Comparison of ENCODE assay signal across 25 cellular contexts in genomic region chr19:2511570-2511969, GRCh38.
"Had no signal": no experiment of that assay in that cellular context is flagged by ENCODE, and none has a peak within 500 bp of the region (broad histone marks: within the 10 kb centered on the region; RNA-seq: fewer than 3 reads in every experiment).

No MANE protein-coding gene starts in this region.

- ATAC-seq: activated CD4-positive, CD25-positive, alpha-beta regulatory T cell treated with anti-CD3 and anti-CD28 coated beads, Interleukin-2, amount 50 U/mL, for 24 hours; activated naive CD8-positive, alpha-beta T cell treated with anti-CD3 and anti-CD28 coated beads, Interleukin-2, amount 50 U/mL, for 24 hours; gastrocnemius medialis had no signal

- H3K27me3 ChIP-seq: brain microvascular endothelial cell, gastrocnemius medialis, heart left ventricle, uterus had no signal

- H3K27ac ChIP-seq: brain microvascular endothelial cell, coronary artery, gastrocnemius medialis, heart left ventricle, left ventricle myocardium inferior, tibial nerve, uterus had no signal

- H3K36me3 ChIP-seq: brain microvascular endothelial cell, gastrocnemius medialis, heart left ventricle, left ventricle myocardium inferior, tibial nerve, uterus had no signal

- H3K9me3 Mint-ChIP-seq: activated CD4-positive, alpha-beta T cell treated with anti-CD3 and anti-CD28 coated beads, Interleukin-2, amount 10 ng/mL, durations not matched to agents 7 days and 5 days; activated naive CD8-positive, alpha-beta T cell treated with anti-CD3 and anti-CD28 coated beads, Interleukin-2, amount 50 U/mL, for 24 hours; immature natural killer cell; nephron progenitor cell; stimulated activated naive CD8-positive, alpha-beta T cell treated with anti-CD3 and anti-CD28 coated beads, Interleukin-15, Interleukin-2, amounts not matched to agents 100 ng/mL and 50 ng/mL, for 24 hours had no signal

- H3K36me3 Mint-ChIP-seq: activated naive CD4-positive, alpha-beta T cell treated with anti-CD3 and anti-CD28 coated beads, Interleukin-2, amount 10 ng/mL, durations not matched to agents 7 days and 5 days had no signal

- H3K4me3 Mint-ChIP-seq: activated CD4-positive, alpha-beta T cell treated with anti-CD3 and anti-CD28 coated beads, Interleukin-2, amount 10 ng/mL, durations not matched to agents 7 days and 5 days; activated naive CD4-positive, alpha-beta T cell treated with anti-CD3 and anti-CD28 coated beads, Interleukin-2, amount 10 ng/mL, durations not matched to agents 7 days and 5 days; activated naive CD8-positive, alpha-beta T cell treated with anti-CD3 and anti-CD28 coated beads, Interleukin-2, amount 50 U/mL, for 24 hours; immature natural killer cell; nephron progenitor cell; stimulated activated naive CD8-positive, alpha-beta T cell treated with anti-CD3 and anti-CD28 coated beads, Interleukin-15, Interleukin-2, amounts not matched to agents 100 ng/mL and 50 ng/mL, for 24 hours had no signal

- H3K27me3 Mint-ChIP-seq: stimulated activated naive CD8-positive, alpha-beta T cell treated with anti-CD3 and anti-CD28 coated beads, Interleukin-15, Interleukin-2, amounts not matched to agents 100 ng/mL and 50 ng/mL, for 24 hours had no signal

- H3K9me3 ChIP-seq: gastrocnemius medialis, heart left ventricle, left ventricle myocardium inferior, tibial nerve, uterus had no signal

- DNase-seq: activated CD4-positive, alpha-beta T cell treated with anti-CD3 and anti-CD28 coated beads, Interleukin-2, amount 10 ng/mL, durations not matched to agents 7 days and 5 days; activated CD8-positive, alpha-beta memory T cell treated with anti-CD3 and anti-CD28 coated beads, Interleukin-2, amount 50 U/mL, for 4 hours; activated effector memory CD4-positive, alpha-beta T cell treated with Interleukin-2 at 50 U/mL for 16 hours; activated naive CD4-positive, alpha-beta T cell treated with anti-CD3 and anti-CD28 coated beads, Interleukin-2, amount 10 ng/mL, durations not matched to agents 7 days and 5 days; activated naive CD8-positive, alpha-beta T cell treated with anti-CD3 and anti-CD28 coated beads, Interleukin-2, amount 50 U/mL, for 24 hours; activated T-cell treated with anti-CD3 and anti-CD28 coated beads, Interleukin-2, amount 50 U/mL, for 48 hours; aorta; brain microvascular endothelial cell; gastrocnemius medialis; immature natural killer cell; kidney glomerular epithelial cell; left ventricle myocardium inferior; mammary epithelial cell; nephron progenitor cell; retina; stimulated activated CD4-positive, alpha-beta T cell treated with anti-CD3 and anti-CD28 coated beads, Interleukin-12 subunit alpha, Interleukin-12 subunit beta, amount 100 ng/mL, for 4 hours; stimulated activated CD4-positive, alpha-beta T cell treated with anti-CD3 and anti-CD28 coated beads, Interleukin-1b, Interleukin-23, amount 100 ng/mL, for 48 hours; stimulated activated CD8-positive, alpha-beta memory T cell treated with anti-CD3 and anti-CD28 coated beads, Interleukin-4, amount 100 ng/mL, for 48 hours; T1000; uterus had no signal

- H3K4me1 ChIP-seq: left ventricle myocardium inferior, uterus had no signal

- H3K4me3 ChIP-seq: coronary artery, gastrocnemius medialis, heart left ventricle, left ventricle myocardium inferior, tibial nerve, uterus had no signal

- H3K27ac Mint-ChIP-seq: activated CD4-positive, alpha-beta T cell treated with anti-CD3 and anti-CD28 coated beads, Interleukin-2, amount 10 ng/mL, durations not matched to agents 7 days and 5 days; activated naive CD4-positive, alpha-beta T cell treated with anti-CD3 and anti-CD28 coated beads, Interleukin-2, amount 10 ng/mL, durations not matched to agents 7 days and 5 days; activated naive CD8-positive, alpha-beta T cell treated with anti-CD3 and anti-CD28 coated beads, Interleukin-2, amount 50 U/mL, for 24 hours; immature natural killer cell; nephron progenitor cell; stimulated activated naive CD8-positive, alpha-beta T cell treated with anti-CD3 and anti-CD28 coated beads, Interleukin-15, Interleukin-2, amounts not matched to agents 100 ng/mL and 50 ng/mL, for 24 hours had no signal
